8 cellular contexts compared by ENCODE assay signal in genomic region chr6:81772741-81773140, GRCh38. TPM values are rescaled to one million over a fixed set of nuclear protein-coding genes. Genes with fewer than 3 reads are reported as not detected.
DNase-seq lines count a peak whose midpoint lies in the region; ATAC-seq and TF ChIP-seq lines count a peak whose summit lies in the region.

No MANE protein-coding gene starts in this region.

- H3K27ac Mint-ChIP-seq in CD4-positive, alpha-beta memory T cell = no peak overlapping the region

- 63 to 77% (median 69%) methylated on average over 2 of the region's 2 CpGs for WGBS in adrenal gland, 4 donors

- H3K4me2 ChIP-seq in DND-41 (ENCODE audit: insufficient read depth, low read length) = no peak overlapping the region

- no peak overlapping the region for H2AFZ ChIP-seq in DND-41 (ENCODE audit: low read depth, low read length)

- peaks cover 0 to 4% (median 0%) of the 10 kb centered on the region in 8 donors for H3K9me3 Mint-ChIP-seq in CD4-positive, alpha-beta memory T cell

- H3K4me1 Mint-ChIP-seq in CD4-positive, alpha-beta memory T cell = no peaks in the 10 kb centered on the region

- H4K20me1 ChIP-seq in DND-41 (ENCODE audit: insufficient read depth, low read length) = no peaks in the 10 kb centered on the region

- H3K4me3 Mint-ChIP-seq in CD4-positive, alpha-beta memory T cell = no peak overlapping the region

- H3K4me3 ChIP-seq in DND-41 (ENCODE audit: low read depth in 1 of 2, low read length in 2 of 2) = no peak overlapping the region
- no peak overlapping the region for H3K4me3 ChIP-seq in CD4-positive, alpha-beta memory T cell (ENCODE audit: low read length in 2 of 2)
- H3K4me3 ChIP-seq in adrenal gland = no peak overlapping the region

- H3K9me3 ChIP-seq in DND-41 (ENCODE audit: insufficient read depth, low read length, severe bottlenecking) = no peaks in the 10 kb centered on the region
- H3K9me3 ChIP-seq in CD4-positive, alpha-beta memory T cell (ENCODE audit: control insufficient read depth in 1 of 2, low read length in 2 of 2) = no peaks in the 10 kb centered on the region
- H3K9me3 ChIP-seq in adrenal gland (replicated peaks in 1 of 3) = no peaks in the 10 kb centered on the region

- H3K4me1 ChIP-seq in DND-41 (ENCODE audit: insufficient read depth, low read length) (peaks cover under 1% of the 10 kb centered on the region; the same call in 1 of the 2 replicates), adrenal gland (replicated peaks in 1 of 2) (no peaks in the 10 kb centered on the region)
- no peaks in the 10 kb centered on the region for H3K4me1 ChIP-seq in CD4-positive, alpha-beta memory T cell (ENCODE audit: insufficient read depth, low read length)

- no peaks in the 10 kb centered on the region for H3K79me2 ChIP-seq in DND-41 (ENCODE audit: insufficient read depth, low read length)

- H3K27ac ChIP-seq in DND-41 (ENCODE audit: low read length) (no peak overlapping the region), adrenal gland (no peak overlapping the region)
- no peak overlapping the region for H3K27ac ChIP-seq in CD4-positive, alpha-beta memory T cell (ENCODE audit: low read depth, low read length)

- H3K27me3 ChIP-seq in DND-41 (ENCODE audit: insufficient read depth, low read length, poor library complexity) (no peaks in the 10 kb centered on the region), adrenal gland (no peaks in the 10 kb centered on the region)
- H3K27me3 ChIP-seq in CD4-positive, alpha-beta memory T cell (ENCODE audit: insufficient read depth, low read length) = no peaks in the 10 kb centered on the region

- H3K36me3 ChIP-seq in DND-41 (ENCODE audit: insufficient read depth, low read length) (no peaks in the 10 kb centered on the region), adrenal gland (replicated peaks in 1 of 2) (no peaks in the 10 kb centered on the region)
- no peaks in the 10 kb centered on the region for H3K36me3 ChIP-seq in CD4-positive, alpha-beta memory T cell (ENCODE audit: insufficient read depth, low read length)

- H3K9ac ChIP-seq in DND-41 (ENCODE audit: low read depth, low read length) = no peak overlapping the region

- DNase-seq in DND-41 (no peak), amniotic epithelial cell (ENCODE audit: low read depth) (peak; percentile 67), adrenal gland (no peak), NCI-H187 treated with DMSO at 0.1 percent for 48 hours (lab: John Stamatoyannopoulos, UW) (no peak)
- no peak for DNase-seq in CD4-positive, alpha-beta memory T cell
- no peak for DNase-seq in effector CD8-positive, alpha-beta T cell (lab: John Stamatoyannopoulos, UW)

- CTCF ChIA-PET in CD4-positive, alpha-beta memory T cell (lab: Charles Lee; ENCODE audit: partially characterized antibody) = no interaction called here

- intact Hi-C loops in CD4-positive, alpha-beta memory T cell (cut with micrococcal nuclease) = no loop called here
- intact Hi-C loops in adrenal gland (cut with DNase I) = no loop called here

- TF ChIP-seq CTCF in DND-41 (IDR thresholded peaks at IDR 0.05; ENCODE audit: borderline replicate concordance, extremely low read depth, low read length, poor library complexity, severe bottlenecking) = no peak
- TF ChIP-seq CTCF in adrenal gland (IDR thresholded peaks at IDR 0.05) = no peak

- H3K36me3 Mint-ChIP-seq in CD4-positive, alpha-beta memory T cell = no peaks in the 10 kb centered on the region

- peaks cover 0 to 3% of the 10 kb centered on the region in 2 donors for H3K27me3 Mint-ChIP-seq in CD4-positive, alpha-beta memory T cell

- ATAC-seq in DND-41 (ENCODE audit: insufficient read depth, low read depth) (peak; percentile 60; the same call in 2 of the 3 replicates), GM21381 (IDR thresholded peaks at IDR 0.05; ENCODE audit: unreplicated experiment) (peak; percentile 100), HG03520 (IDR thresholded peaks at IDR 0.05; ENCODE audit: unreplicated experiment) (peak; percentile 99)

- POLR2A ChIA-PET in CD4-positive, alpha-beta memory T cell (lab: Charles Lee; ENCODE audit: partially characterized antibody) = no interaction called here

- no peak for TF ChIP-seq POLR2A in adrenal gland (IDR thresholded peaks at IDR 0.05)

RNA-seq across cellular contexts. Expression of gene TENT5A, which starts 20.3 kb away (rescaled TPM):
- 1 to 10 TPM; 5.8 to 6.6 TPM for total RNA-seq in CD4-positive, alpha-beta memory T cell
- 1 to 10 TPM; 2.5 to 4.4 TPM for polyA plus RNA-seq in CD4-positive, alpha-beta memory T cell
- 10 to 100 TPM in 6 of 8 donors, 1 to 10 TPM in 2; 4.4 to 24.6 (median 17.8) TPM for total RNA-seq in adrenal gland
- 10 to 100 TPM; 11.3 to 18.1 (median 11.5) TPM for polyA plus RNA-seq in adrenal gland
